Comparison of ENCODE assay signal across 7 cellular contexts in genomic region chr9:27365977-27366376, GRCh38.
DNase-seq lines count a peak whose midpoint lies in the region; ATAC-seq and TF ChIP-seq lines count a peak whose summit lies in the region.

No MANE protein-coding gene starts in this region.

- ATAC-seq in GM19043 (IDR thresholded peaks at IDR 0.05; ENCODE audit: low read depth, unreplicated experiment) (peak; percentile 76), HG02870 (IDR thresholded peaks at IDR 0.05; ENCODE audit: unreplicated experiment) (peak; percentile 88), activated B cell treated with CpG ODN at 0.5 μM for 24 hours (ENCODE audit: low read depth) (peak; percentile 73), sciatic nerve (no peak)

- DNase-seq in activated B cell treated with CpG ODN at 0.5 μM for 24 hours: no peak
- DNase-seq in non-pigmented ciliary epithelial cell (ENCODE audit: low read depth): peak; percentile 63
- no peak for DNase-seq in glutamatergic neuron
- DNase-seq in SW 1271 (lab: John Stamatoyannopoulos, UW): no peak
- DNase-seq in sciatic nerve (ENCODE audit: low spot score): no peak

- H3K4me3 Mint-ChIP-seq in activated B cell treated with CpG ODN at 0.5 μM for 24 hours (peak overlapping the region; percentile 65), glutamatergic neuron (ENCODE audit: unreplicated experiment) (no peak overlapping the region)

- CTCF ChIA-PET in activated B cell treated with CpG ODN at 0.5 μM for 24 hours (lab: Charles Lee): interaction anchor here (1.7 to 3.1 kb wide), 3 partner anchors 12 to 164 kb away, joined by 7 to 14 read pairs (median 9); partner anchors contain the start of gene MOB3B

- H3K27me3 Mint-ChIP-seq in activated B cell treated with CpG ODN at 0.5 μM for 24 hours (no peaks in the 10 kb centered on the region), glutamatergic neuron (ENCODE audit: unreplicated experiment) (peaks cover 1% of the 10 kb centered on the region)

- TF ChIP-seq CTCF in activated B cell treated with CpG ODN at 0.5 μM for 24 hours (IDR thresholded peaks at IDR 0.05) (no peak), glutamatergic neuron (IDR thresholded peaks at IDR 0.05; ENCODE audit: partially characterized antibody, unreplicated experiment) (no peak)

- H3K4me1 Mint-ChIP-seq in activated B cell treated with CpG ODN at 0.5 μM for 24 hours (peaks cover 63% of the 10 kb centered on the region), glutamatergic neuron (ENCODE audit: low read depth, unreplicated experiment) (no peaks in the 10 kb centered on the region)

- H3K27ac Mint-ChIP-seq in activated B cell treated with CpG ODN at 0.5 μM for 24 hours (peak overlapping the region; percentile 63), glutamatergic neuron (ENCODE audit: unreplicated experiment) (no peak overlapping the region)

- intact Hi-C loops in activated B cell treated with CpG ODN at 0.5 μM for 24 hours (cut with micrococcal nuclease): loop anchor here (1.0 to 5.0 kb wide), 5 partner anchors 10 to 121 kb away; no protein-coding TSS in a partner anchor
- intact Hi-C loops in sciatic nerve (cut with DNase I): no loop called here

- H3K9me3 Mint-ChIP-seq in activated B cell treated with CpG ODN at 0.5 μM for 24 hours: no peaks in the 10 kb centered on the region
- H3K9me3 Mint-ChIP-seq in glutamatergic neuron (ENCODE audit: unreplicated experiment): no peaks in the 10 kb centered on the region

- H3K36me3 Mint-ChIP-seq in activated B cell treated with CpG ODN at 0.5 μM for 24 hours (ENCODE audit: low read depth) (peaks cover 2% of the 10 kb centered on the region), glutamatergic neuron (ENCODE audit: unreplicated experiment) (no peaks in the 10 kb centered on the region)

- POLR2A ChIA-PET in activated B cell treated with CpG ODN at 0.5 μM for 24 hours (lab: Charles Lee): interaction anchor here (1.3 to 4.9 kb wide), 5 partner anchors 12 to 163 kb away, joined by 3 to 37 read pairs (median 9); partner anchors contain the start of gene MOB3B
